Comparison of ENCODE assay signal across 8 cellular contexts in genomic region chr1:150981805-150982712, GRCh38. TPM values are rescaled to one million over a fixed set of nuclear protein-coding genes. Genes with fewer than 3 reads are reported as not detected.
DNase-seq lines count a peak whose midpoint lies in the region; ATAC-seq and TF ChIP-seq lines count a peak whose summit lies in the region.

Gene ANXA9 (plus strand): TSS chr1:150982292. CDS start chr1:150983106, 814 bp downstream.

- no peaks in the 10 kb centered on the region for H3K27me3 ChIP-seq in esophagus (ENCODE audit: control insufficient read depth in 1 of 2, insufficient read depth in 2 of 2, low read length in 2 of 2)
- no peaks in the 10 kb centered on the region for H3K27me3 ChIP-seq in tibial nerve

- no peak for ATAC-seq in GM18498 (IDR thresholded peaks at IDR 0.05; ENCODE audit: unreplicated experiment)

- H3K4me3 ChIP-seq in esophagus (ENCODE audit: low read depth in 1 of 2, low read length in 2 of 2) (peak within 1 kb of the TSS in 1 of 2 donors; percentile 24), tibial nerve (no peak within 1 kb of the TSS)

- peak within 1 kb of the TSS; percentile 70 for H3K27ac Mint-ChIP-seq in HFFc6

- TF ChIP-seq EP300 in tibial nerve (IDR thresholded peaks at IDR 0.05), result no peak

- peaks cover 33% of the 10 kb centered on the region for H3K4me1 Mint-ChIP-seq in HFFc6 (ENCODE audit: low read depth)

- no peaks in the 10 kb centered on the region for H3K36me3 Mint-ChIP-seq in HFFc6 (ENCODE audit: low read depth)

- H3K9me3 Mint-ChIP-seq in HFFc6, result no peaks in the 10 kb centered on the region

- no peak within 1 kb of the TSS; the same call in 1 of the 2 replicates for H3K4me3 Mint-ChIP-seq in HFFc6

- 59 to 65% methylated on average over 12 of the region's 12 CpGs for WGBS in esophagus, 2 donors
- WGBS in tibial nerve, 2 donors, result 59 to 63% methylated on average over 11 to 12 of the region's 12 CpGs

- no peaks in the 10 kb centered on the region for H3K36me3 ChIP-seq in esophagus (ENCODE audit: control insufficient read depth in 2 of 2, insufficient read depth in 2 of 2, low read length in 1 of 2)
- no peaks in the 10 kb centered on the region for H3K36me3 ChIP-seq in tibial nerve

- DNase-seq in HFFc6 (no peak), NCI-H510A treated with DMSO at 0.1 percent for 48 hours (lab: John Stamatoyannopoulos, UW) (peak; percentile 76), renal cortical epithelial cell (ENCODE audit: low read depth) (peak; percentile 58), NCI-H446 treated with DMSO at 0.1 percent for 48 hours (lab: John Stamatoyannopoulos, UW) (no peak), tibial nerve (ENCODE audit: low spot score in 2 of 2) (no peak)
- no peak for DNase-seq in activated CD4-positive, CD25-positive, alpha-beta regulatory T cell (lab: John Stamatoyannopoulos, UW)

- peaks cover 2% of the 10 kb centered on the region for H3K27me3 Mint-ChIP-seq in HFFc6 (ENCODE audit: insufficient read depth)

- TF ChIP-seq CTCF in HFFc6 (IDR thresholded peaks at IDR 0.05) (no peak), tibial nerve (IDR thresholded peaks at IDR 0.05) (no peak)

- TF ChIP-seq POLR2A in tibial nerve (IDR thresholded peaks at IDR 0.05), result peak in 1 of 2 donors; percentile 32

- H3K4me1 ChIP-seq in esophagus (ENCODE audit: control insufficient read depth in 2 of 2, insufficient read depth in 2 of 2, low read length in 1 of 2) (peaks cover 0 to 19% of the 10 kb centered on the region in 2 donors), tibial nerve (peaks cover 0 to 55% (median 24%) of the 10 kb centered on the region in 4 donors)

- H3K9me3 ChIP-seq in esophagus (ENCODE audit: control insufficient read depth in 2 of 2, insufficient read depth in 1 of 2, low read depth in 1 of 2, low read length in 1 of 2) (no peaks in the 10 kb centered on the region), tibial nerve (no peaks in the 10 kb centered on the region)

- H3K27ac ChIP-seq in esophagus (ENCODE audit: low read depth in 2 of 2, low read length in 1 of 2) (peak within 1 kb of the TSS in 1 of 2 donors; percentile 11), tibial nerve (peak within 1 kb of the TSS in 2 of 4 donors; percentile 32 to 60)

RNA-seq across cellular contexts. Expression of gene ANXA9, which starts in this region (rescaled TPM):
- total RNA-seq in HFFc6 (2021; fragmentation: NEBNext Ultra II Directional; extraction: Animal tissue kit (Norgen Biotek cat#: 25700)), result under 1 TPM; 0.28 to 0.55 (median 0.46) TPM
- polyA plus RNA-seq in esophagus, result 10 to 100 TPM; 14.4 to 17.5 TPM
- 0.30 and 1.6 TPM in 2 replicates for total RNA-seq in renal cortical epithelial cell
- 10 to 100 TPM in 2 of 4 donors, 1 to 10 TPM in 2; 2.1 to 12.2 (median 7.8) TPM for total RNA-seq in tibial nerve

Comparison
In these comparisons a context has a peak if more than half of its experiments do, and no peak if none do; other contexts are left out.
1. DNase-seq: peak in NCI-H510A treated with DMSO at 0.1 percent for 48 hours (single experiment) and renal cortical epithelial cell (single experiment); none in HFFc6 (single experiment), NCI-H446 treated with DMSO at 0.1 percent for 48 hours (single experiment), tibial nerve (0 of 2) and activated CD4-positive, CD25-positive, alpha-beta regulatory T cell (0 of 4).